In genomic region chr12:6375269-6376078, GRCh38 we compare ENCODE assay signal across 1 cellular context.
A peak's percentile ranks its signal among the peaks of the same experiment; 100 is the strongest.
TF ChIP-seq lines count a peak whose summit lies in the region.

Gene SCNN1A, minus strand, starts transcription at chr12:6375563. Its CDS starts 780 bp downstream, at chr12:6374783.

TF ChIP-seq in HepG2, 621 proteins besides CTCF, POLR2A, EP300 and RAD21 (continued from another document):
- peak; percentile 31 for TF ChIP-seq ZEB1 (IDR thresholded peaks at IDR 0.05; ENCODE audit: insufficient replicate concordance, low read depth)
- 0 out of 2 replicates have a peak, but pooled peaks have one; percentile 24 for TF ChIP-seq ARHGAP35 (CRISPR knock-in tag; IDR thresholded peaks at IDR 0.05; ENCODE audit: borderline replicate concordance)
- no peak for TF ChIP-seq HMGA1 (CRISPR knock-in tag; conservative IDR thresholded peaks at IDR 0.05)
- no peak for TF ChIP-seq ZNF431 (CRISPR knock-in tag; IDR thresholded peaks at IDR 0.05; ENCODE audit: borderline replicate concordance, low read depth)
- TF ChIP-seq MYNN (CRISPR knock-in tag; IDR thresholded peaks at IDR 0.05; ENCODE audit: low read depth), result no peak
- 0 out of 2 replicates have a peak, but pooled peaks have one; percentile 35 for TF ChIP-seq ZC3H13 (CRISPR knock-in tag; IDR thresholded peaks at IDR 0.05)
- TF ChIP-seq ZFP1 (CRISPR knock-in tag; IDR thresholded peaks at IDR 0.05), result no peak
- no peak for TF ChIP-seq MXI1 (IDR thresholded peaks at IDR 0.05; ENCODE audit: borderline replicate concordance, low read depth, low read length)
- 0 out of 2 replicates have a peak, but pooled peaks have one; percentile 9 for TF ChIP-seq ZNF780A (CRISPR knock-in tag; IDR thresholded peaks at IDR 0.05)
- TF ChIP-seq CERS6 (CRISPR knock-in tag; IDR thresholded peaks at IDR 0.05), result no peak
- no peak for TF ChIP-seq ZNF782 (CRISPR knock-in tag; IDR thresholded peaks at IDR 0.05; ENCODE audit: borderline replicate concordance)
- TF ChIP-seq ZFP90 (CRISPR knock-in tag; IDR thresholded peaks at IDR 0.05; ENCODE audit: borderline replicate concordance), result 0 out of 2 replicates have a peak, but pooled peaks have one; percentile 10
- no peak for TF ChIP-seq ZKSCAN8 (CRISPR knock-in tag; IDR thresholded peaks at IDR 0.05; ENCODE audit: borderline replicate concordance)
- TF ChIP-seq KAT8 (CRISPR knock-in tag; IDR thresholded peaks at IDR 0.05), result no peak
- no peak for TF ChIP-seq ZNF234 (CRISPR knock-in tag; conservative IDR thresholded peaks at IDR 0.05)
- TF ChIP-seq CC2D1A (CRISPR knock-in tag; IDR thresholded peaks at IDR 0.05), result no peak
- no peak for TF ChIP-seq PRDM4 (CRISPR knock-in tag; IDR thresholded peaks at IDR 0.05; ENCODE audit: borderline replicate concordance)
- TF ChIP-seq ESRRA (CRISPR knock-in tag; IDR thresholded peaks at IDR 0.05; ENCODE audit: low read depth), result no peak
